8 cellular contexts compared by ENCODE assay signal in the genomic region with DNA sequence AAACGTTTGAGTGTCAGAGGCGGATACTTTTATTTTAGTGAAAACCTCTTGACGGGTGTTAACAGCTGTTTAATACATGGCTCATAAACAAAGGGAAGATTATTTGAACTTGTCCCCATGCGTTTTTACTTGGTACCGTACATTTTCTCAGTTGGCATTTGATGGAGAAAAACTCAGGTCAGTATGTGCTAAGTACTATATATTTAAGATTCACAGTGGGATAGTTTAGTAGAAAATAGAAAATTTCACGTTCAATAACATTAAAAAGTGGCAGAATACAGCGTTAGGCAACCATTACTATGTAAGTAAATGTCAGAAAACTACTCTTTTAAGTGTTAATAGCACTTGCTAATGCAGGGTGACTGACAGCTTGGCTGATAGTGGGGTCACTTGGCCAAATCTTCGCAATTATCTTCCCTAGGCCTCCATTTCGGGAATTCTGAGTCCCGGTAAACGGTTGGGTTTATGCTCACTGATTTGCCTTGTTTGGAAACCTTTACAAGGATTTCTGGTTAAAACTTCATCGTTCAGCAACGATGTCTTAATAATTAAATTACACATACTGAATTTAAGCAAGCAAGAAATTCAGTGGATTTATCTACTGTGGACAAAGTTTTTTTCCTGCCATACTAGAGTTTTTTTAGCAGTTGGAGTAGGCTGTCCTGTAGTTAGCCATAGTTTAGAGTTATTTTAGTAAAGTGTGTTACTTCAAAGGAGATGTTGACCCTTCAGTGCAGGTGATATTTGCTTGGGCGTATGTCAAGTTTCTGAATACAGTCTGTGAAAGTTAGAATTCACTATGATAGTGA. TPM values are rescaled to one million over a fixed set of nuclear protein-coding genes. Genes with fewer than 3 reads are reported as not detected.
DNase-seq lines count a peak whose midpoint lies in the region; ATAC-seq and TF ChIP-seq lines count a peak whose summit lies in the region.

No MANE protein-coding gene starts in this region.

- TF ChIP-seq POLR2A in body of pancreas (IDR thresholded peaks at IDR 0.05) (no peak), vagina (IDR thresholded peaks at IDR 0.05) (no peak)

- no peaks in the 10 kb centered on the region for H3K9me3 ChIP-seq in left ventricle myocardium inferior (replicated peaks)
- no peaks in the 10 kb centered on the region for H3K9me3 ChIP-seq in body of pancreas
- no peaks in the 10 kb centered on the region for H3K9me3 ChIP-seq in vagina

- WGBS in body of pancreas, 2 donors = 3 to 6% methylated on average over 14 of the region's 14 CpGs

- ATAC-seq in Right ventricle myocardium inferior (no peak), body of pancreas (no peak), memory B cell (ENCODE audit: low read depth) (no peak), GM19324 (IDR thresholded peaks at IDR 0.05; ENCODE audit: low FRiP score, unreplicated experiment) (no peak), HG03469 (IDR thresholded peaks at IDR 0.05; ENCODE audit: unreplicated experiment) (no peak)

- no peaks in the 10 kb centered on the region for H3K27me3 Mint-ChIP-seq in memory B cell

- H3K4me3 ChIP-seq in left ventricle myocardium inferior (peak overlapping the region; percentile 74), body of pancreas (peak overlapping the region in 1 of 2 donors; percentile 6), vagina (peak overlapping the region; percentile 39 to 55)

- H3K27ac Mint-ChIP-seq in memory B cell = peak overlapping the region; percentile 99

- intact Hi-C loops in left ventricle myocardium inferior (cut with micrococcal nuclease) = loop anchor here (5.0 kb wide), 1 partner anchor 93 kb away; no protein-coding TSS in a partner anchor
- intact Hi-C loops in Right ventricle myocardium inferior (cut with DNase I) = loop anchor here (1.0 to 5.0 kb wide), 3 partner anchors 22 to 96 kb away; no protein-coding TSS in a partner anchor
- intact Hi-C loops in body of pancreas (cut with DNase I) = no loop called here
- intact Hi-C loops in vagina (cut with DNase I) = loop anchor here (2.0 to 5.0 kb wide), 3 partner anchors 22 to 98 kb away; no protein-coding TSS in a partner anchor

- peaks cover 89% of the 10 kb centered on the region for H3K4me1 ChIP-seq in left ventricle myocardium inferior
- H3K4me1 ChIP-seq in body of pancreas = peaks cover 54% of the 10 kb centered on the region
- H3K4me1 ChIP-seq in vagina = peaks cover 71% of the 10 kb centered on the region

- H3K27ac ChIP-seq in left ventricle myocardium inferior (replicated peaks) = peak overlapping the region; percentile 95
- peak overlapping the region; percentile 83 to 99 (median 97) for H3K27ac ChIP-seq in body of pancreas
- peak overlapping the region; percentile 97 for H3K27ac ChIP-seq in vagina

- H3K36me3 Mint-ChIP-seq in memory B cell = peaks cover 19% of the 10 kb centered on the region

- DNase-seq in left ventricle myocardium inferior (no peak), Right ventricle myocardium inferior (ENCODE audit: missing footprints) (no peak), body of pancreas (no peak), memory B cell (ENCODE audit: low spot score in 2 of 2) (no peak), vagina (ENCODE audit: extremely low spot score in 2 of 2) (peak in 1 of 2 donors; percentile 80), DMS53 treated with DMSO at 0.1 percent for 48 hours (lab: John Stamatoyannopoulos, UW; ENCODE audit: unreplicated experiment) (no peak)

- H3K9me3 Mint-ChIP-seq in memory B cell = no peaks in the 10 kb centered on the region

- peak overlapping the region; percentile 98 for H3K4me3 Mint-ChIP-seq in memory B cell

- peaks cover 8% of the 10 kb centered on the region for H3K36me3 ChIP-seq in left ventricle myocardium inferior
- H3K36me3 ChIP-seq in body of pancreas (replicated peaks in 1 of 2; ENCODE audit: insufficient read depth in 1 of 2, low read depth in 2 of 2) = no peaks in the 10 kb centered on the region
- no peaks in the 10 kb centered on the region for H3K36me3 ChIP-seq in vagina

- H3K27me3 ChIP-seq in left ventricle myocardium inferior (ENCODE audit: low read depth) = no peaks in the 10 kb centered on the region
- no peaks in the 10 kb centered on the region for H3K27me3 ChIP-seq in body of pancreas
- H3K27me3 ChIP-seq in vagina = no peaks in the 10 kb centered on the region

- H3K4me1 Mint-ChIP-seq in memory B cell = peaks cover 38% of the 10 kb centered on the region

- TF ChIP-seq CTCF in left ventricle myocardium inferior (IDR thresholded peaks at IDR 0.05; ENCODE audit: borderline replicate concordance) (no peak), body of pancreas (IDR thresholded peaks at IDR 0.05) (no peak), vagina (IDR thresholded peaks at IDR 0.05) (no peak)

RNA-seq across cellular contexts. Expression of gene CHD2, which starts 4.9 kb away (rescaled TPM):
- total RNA-seq in left ventricle myocardium inferior (41.3 TPM), Right ventricle myocardium inferior (45.9 TPM), body of pancreas (10 to 100 TPM; 63.9 to 70.0 TPM), vagina (100 TPM)
